7 cellular contexts compared by ENCODE assay signal in the genomic region with DNA sequence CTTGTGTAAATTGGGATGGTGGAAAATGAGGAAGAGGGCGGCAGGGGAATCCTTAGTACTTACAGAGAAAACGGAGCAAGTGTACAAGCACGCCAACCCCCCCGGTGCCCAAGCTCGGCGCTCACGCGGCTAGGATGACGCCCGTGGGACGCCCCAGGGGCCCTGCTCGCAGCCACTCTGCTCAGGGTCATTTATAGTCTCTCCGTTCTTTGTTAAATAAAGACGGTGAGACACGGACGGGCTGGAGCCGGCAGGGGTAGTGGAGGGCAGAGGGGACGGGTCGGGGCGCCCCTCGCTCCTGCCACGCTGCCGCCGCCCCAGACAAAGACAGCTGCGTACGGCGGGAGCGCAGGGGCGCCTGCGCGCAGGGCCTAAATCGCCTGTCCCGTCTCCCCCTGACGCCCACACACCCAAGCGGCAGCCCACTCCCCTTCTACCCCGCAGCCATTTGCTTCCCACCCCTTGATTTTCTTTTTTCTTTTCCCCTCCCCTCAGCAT. TPM values are rescaled to one million over a fixed set of nuclear protein-coding genes. Genes with fewer than 3 reads are reported as not detected.
DNase-seq lines count a peak whose midpoint lies in the region; ATAC-seq, FAIRE-seq and TF ChIP-seq lines count a peak whose summit lies in the region.

No MANE protein-coding gene starts in this region.

- H3K27ac Mint-ChIP-seq in IgD-negative memory B cell (peak overlapping the region; percentile 99 to 100 (median 100)), T-helper 17 cell (peak overlapping the region; percentile 100)

- H3K27me3 ChIP-seq in K562 (ENCODE audit: control insufficient read depth in 2 of 2, insufficient read depth in 2 of 2, low read length in 2 of 2) (no peaks in the 10 kb centered on the region), iPS-15b (ENCODE audit: control insufficient read depth, insufficient read depth, low read length) (no peaks in the 10 kb centered on the region), sigmoid colon (no peaks in the 10 kb centered on the region)

- H3K4me1 Mint-ChIP-seq in IgD-negative memory B cell (peaks cover 41 to 51% (median 44%) of the 10 kb centered on the region in 3 donors), T-helper 17 cell (peaks cover 47% of the 10 kb centered on the region)

- peak overlapping the region; percentile 94 to 99 (median 96) for H3K4me3 Mint-ChIP-seq in IgD-negative memory B cell
- H3K4me3 Mint-ChIP-seq in T-helper 17 cell: peak overlapping the region; percentile 96

- no peak for TF ChIP-seq RAD21 in K562 (CRISPR knock-in tag; conservative IDR thresholded peaks at IDR 0.05 in 1 of 2, IDR thresholded peaks at IDR 0.05 in 1 of 2)

- POLR2A ChIA-PET in K562 (lab: Yijun Ruan, JAX): interaction anchor here (0.6 to 3.3 kb wide), 19 partner anchors 10 to 520 kb away, joined by 3 to 74 read pairs (median 5); partner anchors contain the start of genes C2orf42, MXD1 and PCBP1

- intact Hi-C loops in K562 (cut with micrococcal nuclease) (loop anchor here (2.0 kb wide), 3 partner anchors 16 to 38 kb away; partner anchors contain the start of gene PCBP1), sigmoid colon (cut with DNase I) (loop anchor here (1.0 to 2.0 kb wide), 2 partner anchors 17 to 38 kb away; partner anchors contain the start of gene PCBP1)

- H3K27ac ChIP-seq in K562 (ENCODE audit: extremely low read depth, low read depth, low read length) (peak overlapping the region; percentile 100), sigmoid colon (peak overlapping the region; percentile 94 to 97 (median 96))

- TF ChIP-seq POLR2A in GM18505 (IDR thresholded peaks at IDR 0.05; ENCODE audit: borderline replicate concordance, extremely low read depth, insufficient read depth, insufficient read length): peak; percentile 70
- TF ChIP-seq POLR2A in K562 (conservative IDR thresholded peaks at IDR 0.05): no peak
- peak in 1 of 2 donors; percentile 18 for TF ChIP-seq POLR2A in sigmoid colon (IDR thresholded peaks at IDR 0.05)

- peak overlapping the region; percentile 61 for H3K4me3 ChIP-seq in K562
- H3K4me3 ChIP-seq in iPS-15b (ENCODE audit: low read depth, low read length): peak overlapping the region; percentile 89
- peak overlapping the region; percentile 54 to 65 (median 56) for H3K4me3 ChIP-seq in sigmoid colon

- H3K36me3 Mint-ChIP-seq in IgD-negative memory B cell (no peaks in the 10 kb centered on the region), T-helper 17 cell (ENCODE audit: low read depth) (no peaks in the 10 kb centered on the region)

- H3K79me2 ChIP-seq in K562 (ENCODE audit: control insufficient read depth, insufficient read depth, low read length): peaks cover 12% of the 10 kb centered on the region; the same call in 2 of the 3 replicates

- no peaks in the 10 kb centered on the region for H4K20me1 ChIP-seq in K562 (replicated peaks; ENCODE audit: control insufficient read depth, insufficient read depth, low read length)

- H3K9me3 Mint-ChIP-seq in IgD-negative memory B cell: no peaks in the 10 kb centered on the region

- in situ Hi-C loops in K562 (cut with MboI): loop anchor here (5.0 kb wide), 1 partner anchor 38 kb away; the partner anchor contains the start of gene PCBP1

- H3K4me2 ChIP-seq in K562 (ENCODE audit: insufficient read depth, low read length): peak overlapping the region; percentile 96

- ATAC-seq in GM18505 (IDR thresholded peaks at IDR 0.05; ENCODE audit: unreplicated experiment): no peak
- peak; percentile 74 for ATAC-seq in T-helper 17 cell
- ATAC-seq in K562: peak; percentile 59

- H3K9me3 ChIP-seq in T-helper 17 cell (ENCODE audit: control insufficient read depth, low read length, poor library complexity, severe bottlenecking): no peaks in the 10 kb centered on the region
- no peaks in the 10 kb centered on the region for H3K9me3 ChIP-seq in K562 (replicated peaks; ENCODE audit: control insufficient read depth, insufficient read depth, low read depth, low read length)
- H3K9me3 ChIP-seq in iPS-15b (ENCODE audit: control insufficient read depth, insufficient read depth, low read length): no peaks in the 10 kb centered on the region
- no peaks in the 10 kb centered on the region for H3K9me3 ChIP-seq in sigmoid colon

- H3K36me3 ChIP-seq in K562 (ENCODE audit: control insufficient read depth, insufficient read depth, low read length): no peaks in the 10 kb centered on the region
- no peaks in the 10 kb centered on the region for H3K36me3 ChIP-seq in iPS-15b (ENCODE audit: control insufficient read depth, insufficient read depth, low read length)
- H3K36me3 ChIP-seq in sigmoid colon: no peaks in the 10 kb centered on the region

- TF ChIP-seq CTCF in K562 (IDR thresholded peaks at IDR 0.05 in 2 of 3, conservative IDR thresholded peaks at IDR 0.05 in 1 of 3; ENCODE audit: insufficient read depth in 2 of 3, low read depth in 1 of 3, low read length in 3 of 3) (no peak), sigmoid colon (IDR thresholded peaks at IDR 0.05) (no peak)

- BruUV-seq in K562 (replicated peaks; lab: Mats Ljungman, UMichigan): no TSS peak

- H3K9ac ChIP-seq in K562 (ENCODE audit: insufficient read depth in 1 of 2, low read depth in 2 of 2, low read length in 2 of 2): peak overlapping the region; percentile 96 to 100
- peak overlapping the region; percentile 79 for H3K9ac ChIP-seq in iPS-15b (ENCODE audit: low read depth, low read length)

- FAIRE-seq in K562 (lab: Jason Lieb, UNC): no peak

- H3K4me1 ChIP-seq in K562 (replicated peaks in 1 of 2; ENCODE audit: control insufficient read depth in 2 of 2, insufficient read depth in 2 of 2, low read length in 2 of 2): peaks cover 48 to 52% of the 10 kb centered on the region in 2 experiments
- H3K4me1 ChIP-seq in iPS-15b (ENCODE audit: control insufficient read depth, insufficient read depth, low read length): peaks cover 16% of the 10 kb centered on the region
- H3K4me1 ChIP-seq in sigmoid colon: peaks cover 0 to 26% (median 16%) of the 10 kb centered on the region in 4 donors

- H3K9me1 ChIP-seq in K562 (ENCODE audit: control insufficient read depth, insufficient read depth, low read length): no peaks in the 10 kb centered on the region

- DNase-seq in T-helper 17 cell (peak; percentile 48 to 56 (median 52)), K562 (ENCODE audit: extremely low read depth in 1 of 4, low spot score in 3 of 4) (peak; percentile 62 to 69 (median 64)), sigmoid colon (peak; percentile 86)
- no peak for DNase-seq in central memory CD4-positive, alpha-beta T cell

- 5% methylated on average over 36 of the region's 36 CpGs for WGBS in K562 (ENCODE audit: insufficient coverage, low coverage, missing lambda C conversion rate)
- 0 to 1% methylated on average over 36 of the region's 36 CpGs for WGBS in sigmoid colon, 2 donors

- TF ChIP-seq EP300 in K562 (IDR thresholded peaks at IDR 0.05; ENCODE audit: low read length) (no peak), sigmoid colon (IDR thresholded peaks at IDR 0.05) (peak in 1 of 4 donors; percentile 26)

- H3K27me3 Mint-ChIP-seq in IgD-negative memory B cell (no peaks in the 10 kb centered on the region), T-helper 17 cell (no peaks in the 10 kb centered on the region)

- peak overlapping the region; percentile 76 for H2AFZ ChIP-seq in K562 (ENCODE audit: low read depth, low read length)

- CTCF ChIA-PET in K562 (lab: Yijun Ruan, JAX; ENCODE audit: low intra/inter-chr PET ratio): no interaction called here

TF ChIP-seq in K562, 482 proteins besides CTCF, POLR2A, EP300 and RAD21 (continues in another document):
- no peak for TF ChIP-seq ZKSCAN1 (IDR thresholded peaks at IDR 0.05; ENCODE audit: low read depth, low read length)
- TF ChIP-seq CHD1 (IDR thresholded peaks at IDR 0.05; ENCODE audit: low read length): peak; percentile 49
- no peak for TF ChIP-seq ZNF217 (CRISPR knock-in tag; IDR thresholded peaks at IDR 0.05)
- no peak for TF ChIP-seq MTF1 (CRISPR knock-in tag; IDR thresholded peaks at IDR 0.05; ENCODE audit: borderline replicate concordance)
- TF ChIP-seq GMEB1 (CRISPR knock-in tag; IDR thresholded peaks at IDR 0.05): no peak

RNA-seq across cellular contexts. Expression of gene PCBP1, which starts 37.8 kb away (rescaled TPM):
- polyA plus RNA-seq in IgD-negative memory B cell (123 TPM), K562 (2011; rRNA removed) (122 and 123 TPM in 2 replicates), K562 (2014; fragmentation: Illumina TruSeq; extraction: Trizol) (347 and 391 TPM in 2 replicates), K562 (2014; fragmentation: Nextera tagmentation; extraction: Ambion mirVana) (10 to 100 TPM; 19.2 to 23.9 TPM), K562 (2014; rRNA removed) (212 and 227 TPM in 2 replicates), sigmoid colon (100 to 1,000 TPM; 269 to 311 (median 286) TPM)
- total RNA-seq in T-helper 17 cell (100 to 1,000 TPM; 334 to 345 TPM), K562 (2014; rRNA removed) (78.1 and 99.4 TPM in 2 replicates), K562 (2014; rRNA removed; fragmentation: Illumina TruSeq; extraction: Trizol) (58.9 and 61.9 TPM in 2 replicates), K562 (2015; rRNA removed; fragmentation: Illumina TruSeq; extraction: Trizol) (72.5 and 76.0 TPM in 2 replicates), K562 (2021) (407 and 420 TPM in 2 replicates), sigmoid colon (100 to 1,000 TPM; 178 to 186 (median 182) TPM)
- 30.2 and 53.7 TPM in 2 replicates for total RNA-seq in K562 (2011; cell fraction: chromatin; rRNA removed; ENCODE audit: low replicate concordance)
- total RNA-seq in K562 (2011; cell fraction: nucleolus; rRNA removed): 60.7 and 63.0 TPM in 2 replicates
- total RNA-seq in K562 (2011; cell fraction: nucleoplasm; rRNA removed): 58.0 and 69.2 TPM in 2 replicates
- 131 and 249 TPM in 2 replicates for polyA plus RNA-seq in K562 (2011; cell fraction: cytosol; rRNA removed)
- 78.5 and 114 TPM in 2 replicates for polyA plus RNA-seq in K562 (2011; cell fraction: nucleus; rRNA removed)
- 431 TPM in 2 replicates for polyA plus RNA-seq in K562 (2012)
- polyA minus RNA-seq in K562 (2011; rRNA and poly(A)+ RNA removed): 55.6 and 69.8 TPM in 2 replicates
- polyA minus RNA-seq in K562 (2011; cell fraction: cytosol; rRNA and poly(A)+ RNA removed): 92.3 and 95.3 TPM in 2 replicates
- 36.1 and 36.7 TPM in 2 replicates for polyA minus RNA-seq in K562 (2011; cell fraction: nucleus; rRNA and poly(A)+ RNA removed)
